In genomic region chr16:69108905-69109252, GRCh38 we compare ENCODE assay signal across 1 cellular context.
TF ChIP-seq lines count a peak whose summit lies in the region.

No MANE protein-coding gene starts in this region.

TF ChIP-seq in K562, 482 proteins besides CTCF, POLR2A, EP300 and RAD21:
- TF ChIP-seq RAD51 (IDR thresholded peaks at IDR 0.05; ENCODE audit: borderline replicate concordance, low read depth): peak; percentile 37; the same call in 1 of the 2 replicates
- TF ChIP-seq SRSF1 (IDR thresholded peaks at IDR 0.05; ENCODE audit: low read depth, low read length): no peak
